Comparison of ENCODE assay signal across 8 cellular contexts in genomic region chrX:119605739-119606507, GRCh38. TPM values are rescaled to one million over a fixed set of nuclear protein-coding genes. Genes with fewer than 3 reads are reported as not detected.
DNase-seq lines count a peak whose midpoint lies in the region; ATAC-seq and TF ChIP-seq lines count a peak whose summit lies in the region.

Gene NKRF (minus strand): TSS chrX:119606424.

- CTCF ChIA-PET in Calu3 (lab: Charles Lee) = interaction anchor here (0.6 to 0.7 kb wide), 2 partner anchors 52 to 377 kb away, joined by 3 to 5 read pairs; no protein-coding TSS in a partner anchor

- H4K20me1 ChIP-seq in neural cell (ENCODE audit: insufficient read depth) = no peaks in the 10 kb centered on the region

- no peak for TF ChIP-seq RAD21 in neural cell (conservative IDR thresholded peaks at IDR 0.05)

- ATAC-seq in GM21447 (IDR thresholded peaks at IDR 0.05; ENCODE audit: unreplicated experiment) = peak; percentile 86
- ATAC-seq in activated T-helper 17 cell treated with anti-CD3 and anti-CD28 coated beads, Interleukin-2, amount 50 U/mL, for 72 hours (replicated peaks) = peak; percentile 88

- H3K9me3 ChIP-seq in HUES6 (ENCODE audit: control insufficient read depth, insufficient read depth, low read depth, low read length) (peaks cover 3% of the 10 kb centered on the region; the same call in 1 of the 2 replicates), neural cell (ENCODE audit: low read length) (no peaks in the 10 kb centered on the region), stomach (no peaks in the 10 kb centered on the region)

- H3K4me1 Mint-ChIP-seq in Calu3 (ENCODE audit: low read depth, unreplicated experiment) = peaks cover 16% of the 10 kb centered on the region
- peaks cover 13% of the 10 kb centered on the region for H3K4me1 Mint-ChIP-seq in activated T-helper 17 cell treated with anti-CD3 and anti-CD28 coated beads, Interleukin-2, amount 50 U/mL, for 72 hours

- H3K9ac ChIP-seq in HUES6 (ENCODE audit: low read length) = peak within 1 kb of the TSS; percentile 98
- peak within 1 kb of the TSS; percentile 92 for H3K9ac ChIP-seq in neural cell (ENCODE audit: low read length)

- peaks cover 12% of the 10 kb centered on the region for H3K27me3 ChIP-seq in HUES6 (ENCODE audit: control insufficient read depth, insufficient read depth, low read length)
- no peaks in the 10 kb centered on the region for H3K27me3 ChIP-seq in neural cell (ENCODE audit: insufficient read depth, low read depth, low read length)
- no peaks in the 10 kb centered on the region for H3K27me3 ChIP-seq in stomach

- no peaks in the 10 kb centered on the region for H3K27me3 Mint-ChIP-seq in Calu3 (ENCODE audit: unreplicated experiment)
- no peaks in the 10 kb centered on the region for H3K27me3 Mint-ChIP-seq in activated T-helper 17 cell treated with anti-CD3 and anti-CD28 coated beads, Interleukin-2, amount 50 U/mL, for 72 hours

- TF ChIP-seq POLR2A in stomach (IDR thresholded peaks at IDR 0.05) = peak in 2 of 4 donors; percentile 21 to 71

- peak within 1 kb of the TSS; percentile 90 for H3K27ac Mint-ChIP-seq in Calu3 (ENCODE audit: unreplicated experiment)
- H3K27ac Mint-ChIP-seq in activated T-helper 17 cell treated with anti-CD3 and anti-CD28 coated beads, Interleukin-2, amount 50 U/mL, for 72 hours = peak within 1 kb of the TSS; percentile 96

- no peaks in the 10 kb centered on the region for H3K9me2 ChIP-seq in neural cell (ENCODE audit: insufficient read depth, low read length)

- BruUV-seq in Calu3 (replicated peaks; lab: Mats Ljungman, UMichigan) = no TSS peak

- H3K36me3 ChIP-seq in HUES6 (ENCODE audit: control insufficient read depth, insufficient read depth, low read length) (peaks cover 3% of the 10 kb centered on the region; the same call in 1 of the 2 replicates), neural cell (ENCODE audit: insufficient read depth, low read length) (no peaks in the 10 kb centered on the region), stomach (peaks cover 0 to 7% (median 0%) of the 10 kb centered on the region in 4 donors)

- intact Hi-C loops in Calu3 (cut with micrococcal nuclease; ENCODE audit: unreplicated experiment) (loop anchor here (1.0 to 5.0 kb wide), 2 partner anchors 89 to 124 kb away; no protein-coding TSS in a partner anchor), stomach (cut with DNase I; ENCODE audit: low total_unique reads) (no loop called here)

- peaks cover 8% of the 10 kb centered on the region; the same call in 1 of the 2 replicates for H3K4me1 ChIP-seq in HUES6 (ENCODE audit: control insufficient read depth, insufficient read depth, low read length)
- peaks cover 0 to 17% (median 6%) of the 10 kb centered on the region in 4 donors for H3K4me1 ChIP-seq in stomach

- no peaks in the 10 kb centered on the region for H3K9me3 Mint-ChIP-seq in Calu3 (ENCODE audit: low read depth, unreplicated experiment)
- no peaks in the 10 kb centered on the region for H3K9me3 Mint-ChIP-seq in activated T-helper 17 cell treated with anti-CD3 and anti-CD28 coated beads, Interleukin-2, amount 50 U/mL, for 72 hours

- DNase-seq in Calu3 (peak; percentile 89), fibroblast of pulmonary artery (ENCODE audit: low read depth) (peak; percentile 94), stomach (peak; percentile 93)

- peak within 1 kb of the TSS; percentile 38 for H2AFZ ChIP-seq in neural cell (ENCODE audit: low read depth, low read length)

- H3K4me3 ChIP-seq in HUES6 (ENCODE audit: low read depth, low read length) (peak within 1 kb of the TSS; percentile 97), fibroblast of pulmonary artery (replicated peaks; ENCODE audit: low read depth, low read length) (peak within 1 kb of the TSS; percentile 81), neural cell (ENCODE audit: low read length) (peak within 1 kb of the TSS; percentile 78), stomach (peak within 1 kb of the TSS; percentile 65 to 72 (median 72))

- 0 to 44% (median 6%) methylated on average over 13 to 75 of the region's 78 CpGs for WGBS in stomach, 5 donors

- no peaks in the 10 kb centered on the region for H3F3A ChIP-seq in neural cell (ENCODE audit: insufficient read depth, low read length, poor library complexity, severe bottlenecking)

- H3K79me2 ChIP-seq in neural cell (replicated peaks; ENCODE audit: insufficient read depth, low read length) = peaks cover 33% of the 10 kb centered on the region

- TF ChIP-seq EP300 in neural cell (conservative IDR thresholded peaks at IDR 0.05; ENCODE audit: poor library complexity, severe bottlenecking) (no peak), stomach (IDR thresholded peaks at IDR 0.05) (no peak)

- TF ChIP-seq CTCF in Calu3 (IDR thresholded peaks at IDR 0.05; ENCODE audit: unreplicated experiment) (no peak), fibroblast of pulmonary artery (IDR thresholded peaks at IDR 0.05; ENCODE audit: low read length, missing control alignments) (no peak), neural cell (IDR thresholded peaks at IDR 0.05; ENCODE audit: poor library complexity, severe bottlenecking) (no peak), stomach (IDR thresholded peaks at IDR 0.05) (no peak)

- no peak within 1 kb of the TSS for H3K4me2 ChIP-seq in neural cell (ENCODE audit: low read length)

- peak within 1 kb of the TSS; percentile 80; the same call in 1 of the 2 replicates for H3K27ac ChIP-seq in HUES6 (ENCODE audit: low read depth, low read length)
- H3K27ac ChIP-seq in neural cell (ENCODE audit: low read length) = peak within 1 kb of the TSS; percentile 90
- peak within 1 kb of the TSS; percentile 86 to 92 (median 88) for H3K27ac ChIP-seq in stomach

- H3K36me3 Mint-ChIP-seq in Calu3 (ENCODE audit: insufficient read depth, unreplicated experiment) = peaks cover 27% of the 10 kb centered on the region
- H3K36me3 Mint-ChIP-seq in activated T-helper 17 cell treated with anti-CD3 and anti-CD28 coated beads, Interleukin-2, amount 50 U/mL, for 72 hours (ENCODE audit: low read depth) = peaks cover 50% of the 10 kb centered on the region

- peak within 1 kb of the TSS; percentile 90 for H3K4me3 Mint-ChIP-seq in Calu3 (ENCODE audit: low read depth, unreplicated experiment)
- peak within 1 kb of the TSS; percentile 95 for H3K4me3 Mint-ChIP-seq in activated T-helper 17 cell treated with anti-CD3 and anti-CD28 coated beads, Interleukin-2, amount 50 U/mL, for 72 hours

TF ChIP-seq in PFSK-1, 5 proteins besides CTCF, POLR2A, EP300 and RAD21 (continues in another document):
- TF ChIP-seq TAF1 (IDR thresholded peaks at IDR 0.05; ENCODE audit: borderline replicate concordance, insufficient read depth, low read length) (peak; percentile 55; the same call in 1 of the 2 replicates), POLR2AphosphoS5 (IDR thresholded peaks at IDR 0.05; ENCODE audit: low read depth, low read length) (peak; percentile 92)

TF ChIP-seq in neural cell, 6 proteins besides CTCF, POLR2A, EP300 and RAD21:
- TF ChIP-seq REST (IDR thresholded peaks at IDR 0.05; ENCODE audit: borderline replicate concordance) (no peak), POLR2AphosphoS5 (IDR thresholded peaks at IDR 0.05) (peak; percentile 95), EZH2 (IDR thresholded peaks at IDR 0.05; ENCODE audit: borderline replicate concordance, insufficient read depth, low read length, poor library complexity, severe bottlenecking) (no peak), TAF1 (IDR thresholded peaks at IDR 0.05; ENCODE audit: low read depth) (peak; percentile 21), MXI1 (conservative IDR thresholded peaks at IDR 0.05; ENCODE audit: poor library complexity, severe bottlenecking) (peak; percentile 81), SMC3 (conservative IDR thresholded peaks at IDR 0.05; ENCODE audit: poor library complexity) (no peak)

RNA-seq across cellular contexts. Expression of gene NKRF, which starts in this region (rescaled TPM):
- total RNA-seq in Calu3 (2022) = 17.8 and 18.0 TPM in 2 replicates
- polyA plus RNA-seq in PFSK-1 (2012; ENCODE audit: insufficient read length, low read depth) = 12.7 TPM
- 10 to 100 TPM; 15.3 to 19.8 TPM for total RNA-seq in activated T-helper 17 cell treated with anti-CD3 and anti-CD28 coated beads, Interleukin-2, amount 50 U/mL, for 72 hours
- polyA plus RNA-seq in neural cell = 22.5 and 27.0 TPM in 2 replicates
- 32.1 and 37.3 TPM in 2 replicates for polyA minus RNA-seq in neural cell
- total RNA-seq in stomach = 1 to 10 TPM; 1.7 to 8.3 (median 7.1) TPM
- 1 to 10 TPM; 2.4 to 4.9 (median 2.4) TPM for polyA plus RNA-seq in stomach

Comparison
In these comparisons a context has a peak if more than half of its experiments do, and no peak if none do; other contexts are left out.
1. Peak in every context shown above with its lines: DNase-seq, ATAC-seq, H3K4me3 ChIP-seq and H3K27ac ChIP-seq.